ENCODE assay signal across 20 cellular contexts in genomic region chr3:111837112-111837511, GRCh38.
"Had no signal": no experiment of that assay in that cellular context is flagged by ENCODE, and none has a peak within 500 bp of the region (broad histone marks: within the 10 kb centered on the region; RNA-seq: fewer than 3 reads in every experiment).

No MANE protein-coding gene starts in this region.

- H3K9me3 ChIP-seq: heart right ventricle, lower lobe of right lung, ovary, right atrium auricular region, sigmoid colon, spleen, tibial nerve, uterus had no signal

- H3K27ac ChIP-seq: heart right ventricle, hepatocyte, lower lobe of right lung, ovary, right atrium auricular region, sigmoid colon, spleen, tibial nerve, uterus had no signal

- H3K36me3 ChIP-seq: heart right ventricle, lower lobe of right lung, ovary, right atrium auricular region, sigmoid colon, spleen, tibial nerve, uterus had no signal

- H3K4me1 ChIP-seq: lower lobe of right lung, right atrium auricular region, sigmoid colon, spleen, tibial nerve, uterus had no signal

- H2AFZ ChIP-seq: hepatocyte had no signal

- ATAC-seq: heart right ventricle; left ventricle myocardium superior; lower lobe of right lung; naive thymus-derived CD8-positive, alpha-beta T cell; stimulated activated effector memory CD8-positive, alpha-beta T cell treated with anti-CD3 and anti-CD28 coated beads, Interleukin-12 subunit alpha, Interleukin-12 subunit beta, amount 100 ng/mL, for 72 hours had no signal

- H3K27me3 ChIP-seq: heart right ventricle, hepatocyte, ovary, right atrium auricular region, sigmoid colon, spleen, tibial nerve, uterus had no signal

- H3K4me3 ChIP-seq: heart right ventricle, hepatocyte, lower lobe of right lung, ovary, right atrium auricular region, sigmoid colon, spleen, tibial nerve, uterus had no signal

- H3K79me2 ChIP-seq: hepatocyte had no signal

- DNase-seq: heart right ventricle; islet precursor cell; left ventricle myocardium superior; lower lobe of right lung; mammary epithelial cell; mesenchymal stem cell; naive thymus-derived CD8-positive, alpha-beta T cell; nucleus accumbens; ovary; sigmoid colon; small intestine; spleen; stimulated activated CD4-positive, alpha-beta T cell treated with anti-CD3 and anti-CD28 coated beads, Interleukin-4, amount 100 ng/mL, for 24 hours; stimulated activated naive CD4-positive, alpha-beta T cell; substantia nigra; uterus had no signal
